Comparison of ENCODE assay signal across 8 cellular contexts in the genomic region with DNA sequence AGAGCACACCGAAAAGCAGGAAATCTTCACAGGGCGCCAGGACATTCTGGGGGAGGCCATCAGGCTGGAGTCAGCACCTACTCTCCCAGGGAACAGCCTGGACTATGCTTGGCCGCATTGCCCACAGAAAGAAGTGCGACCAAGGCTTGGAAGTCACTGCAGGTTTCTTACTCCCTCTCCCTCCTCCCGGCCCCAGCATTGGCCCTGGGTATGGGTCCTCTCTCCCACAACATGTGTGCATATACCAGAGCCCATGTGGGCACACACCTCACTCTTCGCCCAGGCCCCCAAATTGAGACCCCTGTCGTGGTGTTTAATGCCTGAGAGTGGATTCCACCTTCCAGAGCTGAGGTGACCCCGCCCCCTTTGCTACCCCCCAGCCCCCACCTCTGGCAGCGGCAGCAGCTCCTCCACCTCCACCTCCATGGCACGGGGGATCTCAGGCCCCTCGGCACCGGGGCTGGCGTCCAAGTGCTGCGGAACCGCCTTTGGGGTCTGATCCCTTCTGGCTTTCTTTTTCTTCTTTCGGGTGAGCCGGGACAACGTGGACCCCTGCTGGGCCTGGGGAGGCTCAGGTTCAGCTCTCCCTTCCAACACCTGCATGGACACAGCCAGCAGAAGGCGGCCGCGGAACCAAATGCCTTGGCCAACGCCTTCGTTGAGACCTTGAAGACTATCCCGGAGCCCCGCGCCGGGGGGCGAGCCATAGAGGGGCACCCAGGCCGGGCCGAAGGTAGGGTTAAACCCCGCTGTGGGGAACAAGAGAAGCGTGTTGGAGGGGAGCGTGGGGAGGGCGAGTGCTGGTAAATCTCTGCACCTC. TPM values are rescaled to one million over a fixed set of nuclear protein-coding genes. Genes with fewer than 3 reads are reported as not detected.
DNase-seq lines count a peak whose midpoint lies in the region; TF ChIP-seq lines count a peak whose summit lies in the region.
"Had no signal": no experiment of that assay in that cellular context is flagged by ENCODE, and none has a peak within 500 bp of the region (broad histone marks: within the 10 kb centered on the region; RNA-seq: fewer than 3 reads in every experiment).

No MANE protein-coding gene starts in this region.

- H3K18ac ChIP-seq in mesenchymal stem cell (ENCODE audit: low read depth in 1 of 2, low read length in 2 of 2) = no peak overlapping the region

- no peak overlapping the region for H3K27ac ChIP-seq in HUES6 (ENCODE audit: low read depth, low read length)
- H3K27ac ChIP-seq in mammary epithelial cell (ENCODE audit: insufficient read depth, low read depth, low read length) = no peak overlapping the region
- H3K27ac ChIP-seq in mesenchymal stem cell (ENCODE audit: low read length, poor library complexity, severe bottlenecking) = no peak overlapping the region
- H3K27ac ChIP-seq in stomach = peak overlapping the region in 2 of 5 donors; percentile 48 to 56

- no peak overlapping the region for H4K8ac ChIP-seq in mesenchymal stem cell (ENCODE audit: low read length)

- peak overlapping the region; percentile 87 for H3K4me2 ChIP-seq in mammary epithelial cell (ENCODE audit: insufficient read depth, low read depth, low read length)
- H3K4me2 ChIP-seq in mesenchymal stem cell (ENCODE audit: low read length, poor library complexity, severe bottlenecking) = peak overlapping the region; percentile 95

- TF ChIP-seq POLR2A in stomach (IDR thresholded peaks at IDR 0.05) = no peak

- H3K4ac ChIP-seq in mesenchymal stem cell (ENCODE audit: low read depth in 1 of 2, low read length in 2 of 2) = no peak overlapping the region

- DNase-seq in mammary epithelial cell (no peak), mesenchymal stem cell (no peak), stomach (no peak), LoVo (ENCODE audit: low spot score) (no peak), NCI-H524 (lab: John Stamatoyannopoulos, UW) (no peak), iPS-NIHi7 (ENCODE audit: extremely low spot score) (no peak)
- DNase-seq: NCI-H187 treated with DMSO at 0.1 percent for 48 hours had no signal

- H3K9me3 ChIP-seq in HUES6 (ENCODE audit: control insufficient read depth, insufficient read depth, low read depth, low read length) (no peaks in the 10 kb centered on the region), mammary epithelial cell (replicated peaks; ENCODE audit: insufficient read depth, low read length) (no peaks in the 10 kb centered on the region), mesenchymal stem cell (ENCODE audit: control insufficient read depth, low read length) (no peaks in the 10 kb centered on the region), stomach (no peaks in the 10 kb centered on the region)

- H3K36me3 ChIP-seq in HUES6 (ENCODE audit: control insufficient read depth, insufficient read depth, low read length) (no peaks in the 10 kb centered on the region), mammary epithelial cell (ENCODE audit: insufficient read depth, low read length) (no peaks in the 10 kb centered on the region), mesenchymal stem cell (ENCODE audit: control insufficient read depth in 1 of 2, insufficient read depth in 2 of 2, low read depth in 1 of 2, low read length in 2 of 2) (no peaks in the 10 kb centered on the region), stomach (peaks cover 0 to 10% (median 0%) of the 10 kb centered on the region in 4 donors)

- H3K27me3 ChIP-seq in HUES6 (ENCODE audit: control insufficient read depth, insufficient read depth, low read length) (peaks cover 56% of the 10 kb centered on the region), mammary epithelial cell (ENCODE audit: insufficient read depth, low read length) (peaks cover 6% of the 10 kb centered on the region), mesenchymal stem cell (ENCODE audit: control insufficient read depth in 1 of 2, insufficient read depth in 1 of 2, low read length in 2 of 2) (peaks cover 58 to 62% of the 10 kb centered on the region in 2 experiments), stomach (peaks cover 0 to 37% (median 12%) of the 10 kb centered on the region in 3 donors)

- no TSS peak for BruUV-seq in mammary epithelial cell (replicated peaks; lab: Mats Ljungman, UMichigan)

- peaks cover 7% of the 10 kb centered on the region for H3K4me1 ChIP-seq in HUES6 (ENCODE audit: control insufficient read depth, insufficient read depth, low read length)
- H3K4me1 ChIP-seq in mammary epithelial cell (ENCODE audit: insufficient read depth, low read length) = peaks cover 13% of the 10 kb centered on the region
- H3K4me1 ChIP-seq in mesenchymal stem cell (ENCODE audit: control insufficient read depth, insufficient read depth, low read depth, low read length) = peaks cover 25% of the 10 kb centered on the region
- H3K4me1 ChIP-seq in stomach = peaks cover 17 to 28% (median 23%) of the 10 kb centered on the region in 4 donors

- no peak overlapping the region for H4K91ac ChIP-seq in mesenchymal stem cell (ENCODE audit: low read length)

- H2BK5ac ChIP-seq in mesenchymal stem cell (ENCODE audit: low read depth, low read length, poor library complexity, severe bottlenecking) = no peak overlapping the region

- CTCF ChIA-PET in mammary epithelial cell (lab: Charles Lee; ENCODE audit: low non-redundant PET) = no interaction called here

- peak overlapping the region; percentile 87 for H2AFZ ChIP-seq in mammary epithelial cell (ENCODE audit: low read depth, low read length)
- peak overlapping the region; percentile 20 for H2AFZ ChIP-seq in mesenchymal stem cell (ENCODE audit: low read depth, low read length)

- no peaks in the 10 kb centered on the region for H3K79me2 ChIP-seq in mammary epithelial cell (ENCODE audit: insufficient read depth, low read length)

- 30% methylated on average over 18 of the region's 34 CpGs for WGBS in mammary epithelial cell (ENCODE audit: low coverage, missing lambda C conversion rate)
- WGBS in mesenchymal stem cell = 46% methylated on average over 26 of the region's 34 CpGs
- 47 to 55% (median 53%) methylated on average over 27 to 34 of the region's 34 CpGs for WGBS in stomach, 5 donors

- TF ChIP-seq EP300 in stomach (IDR thresholded peaks at IDR 0.05) = no peak

- H3K14ac ChIP-seq in mesenchymal stem cell (ENCODE audit: low read length in 2 of 2) = no peak overlapping the region

- H2BK12ac ChIP-seq in mesenchymal stem cell (ENCODE audit: low read length in 2 of 2) = no peak overlapping the region

- intact Hi-C loops in mammary epithelial cell (cut with micrococcal nuclease) = loop anchor here (2.0 to 5.0 kb wide), 2 partner anchors 83 to 100 kb away; no protein-coding TSS in a partner anchor
- intact Hi-C loops in stomach (cut with DNase I; ENCODE audit: low total_unique reads) = no loop called here

- H3K4me3 ChIP-seq in HUES6 (ENCODE audit: low read depth, low read length) (peak overlapping the region; percentile 71), mammary epithelial cell (replicated peaks in 1 of 3; ENCODE audit: insufficient read depth in 1 of 3, low read depth in 2 of 3, low read length in 3 of 3) (peak overlapping the region in 2 of 3 experiments; percentile 40 to 42), mesenchymal stem cell (ENCODE audit: insufficient read depth in 1 of 2, low read depth in 1 of 2, low read length in 2 of 2) (peak overlapping the region; percentile 22 to 66), stomach (peak overlapping the region; percentile 50 to 58 (median 54))

- H3K79me1 ChIP-seq in mesenchymal stem cell (replicated peaks; ENCODE audit: low read length, poor library complexity, severe bottlenecking) = no peaks in the 10 kb centered on the region

- no peak overlapping the region for H2AK5ac ChIP-seq in mesenchymal stem cell (ENCODE audit: low read length, severe bottlenecking)

- H2BK120ac ChIP-seq in mesenchymal stem cell (ENCODE audit: low read depth, low read length) = no peak overlapping the region

- H2BK15ac ChIP-seq in mesenchymal stem cell (ENCODE audit: low read depth, poor library complexity, severe bottlenecking) = peak overlapping the region; percentile 31

- in situ Hi-C loops in mammary epithelial cell (cut with MboI; ENCODE audit: low sequenced_read_pairs in 2 of 2) = no loop called here

- dilution Hi-C loops in mammary epithelial cell (cut with HindIII; ENCODE audit: low sequenced_read_pairs) = loop anchor here (5.0 to 10.0 kb wide), 3 partner anchors 42 to 126 kb away; no protein-coding TSS in a partner anchor

- no peak for TF ChIP-seq CTCF in mammary epithelial cell (conservative IDR thresholded peaks at IDR 0.05 in 1 of 2, IDR thresholded peaks at IDR 0.05 in 1 of 2; ENCODE audit: extremely low read depth in 1 of 2, insufficient read depth in 1 of 2, low read depth in 1 of 2, low read length in 2 of 2)
- no peak for TF ChIP-seq CTCF in stomach (IDR thresholded peaks at IDR 0.05)

- no peak overlapping the region for H3K9ac ChIP-seq in HUES6 (ENCODE audit: low read length)
- H3K9ac ChIP-seq in mammary epithelial cell (ENCODE audit: insufficient read depth, low read length) = no peak overlapping the region
- no peak overlapping the region for H3K9ac ChIP-seq in mesenchymal stem cell (ENCODE audit: low read length)

- H3K23ac ChIP-seq in mesenchymal stem cell (ENCODE audit: low read length in 2 of 2) = no peak overlapping the region

- H4K20me1 ChIP-seq in mammary epithelial cell (ENCODE audit: insufficient read depth, low read length) = no peaks in the 10 kb centered on the region

RNA-seq across cellular contexts. Expression of gene SPAG4, which starts 15.2 kb away (rescaled TPM):
- 1 to 10 TPM; 2.8 to 4.3 TPM for total RNA-seq in mammary epithelial cell
- 1.1 TPM for polyA plus RNA-seq in mammary epithelial cell
- not detected for polyA minus RNA-seq in mammary epithelial cell
- 4.6 TPM for polyA plus RNA-seq in mesenchymal stem cell (2013, experiment 1 of 2)
- 4.9 TPM for polyA plus RNA-seq in mesenchymal stem cell (2013, experiment 2 of 2)
- 10 to 100 TPM in 1 of 5 donors, 1 to 10 TPM in 1, not detected in 3; 3.5 to 39.7 TPM for total RNA-seq in stomach
- 10 to 100 TPM in 1 of 3 donors, 1 to 10 TPM in 2; 2.9 to 10.5 (median 3.9) TPM for polyA plus RNA-seq in stomach

RNA-seq across cellular contexts. Expression of gene ERGIC3, which starts 58.5 kb away (rescaled TPM):
- total RNA-seq in mammary epithelial cell (100 to 1,000 TPM; 172 to 320 TPM), stomach (100 to 1,000 TPM in 4 of 5 donors, 10 to 100 TPM in 1; 32.1 to 302 (median 241) TPM)
- polyA plus RNA-seq in mammary epithelial cell (281 TPM), stomach (100 to 1,000 TPM; 194 to 227 (median 213) TPM)
- 267 TPM for polyA minus RNA-seq in mammary epithelial cell
- 181 TPM for polyA plus RNA-seq in mesenchymal stem cell (2013, experiment 1 of 2)
- polyA plus RNA-seq in mesenchymal stem cell (2013, experiment 2 of 2) = 185 TPM
